Comparison of ENCODE assay signal across 20 cellular contexts in the genomic region with DNA sequence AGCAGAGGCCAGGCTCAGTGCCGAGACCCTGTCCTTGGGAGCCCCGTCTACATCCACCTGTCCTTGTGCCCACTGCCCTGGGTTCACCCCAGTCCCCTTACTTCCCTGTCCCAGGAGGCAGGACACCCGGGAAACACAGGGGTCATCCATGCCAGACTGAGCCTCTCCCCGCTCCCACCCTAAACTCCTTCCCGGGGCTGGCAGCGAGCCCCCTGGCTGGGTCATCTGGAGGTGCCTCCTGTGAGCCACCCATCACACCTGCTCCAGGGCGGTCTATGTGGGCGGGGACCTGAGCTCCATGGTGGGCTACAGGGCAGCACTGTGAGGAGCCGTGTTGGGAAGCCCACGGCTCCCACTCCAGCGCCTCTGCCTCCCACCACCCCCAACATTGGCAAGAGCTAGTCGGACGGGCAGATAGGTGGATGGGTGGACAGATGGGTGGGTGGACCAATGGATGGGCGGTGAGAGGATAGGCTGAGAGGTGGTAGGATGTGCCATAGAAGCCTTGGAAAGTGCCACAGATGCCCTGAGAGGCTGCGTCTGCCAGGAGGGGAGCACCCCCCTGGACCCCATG. TPM values are rescaled to one million over a fixed set of nuclear protein-coding genes. Genes with fewer than 3 reads are reported as not detected.
A peak's percentile ranks its signal among the peaks of the same experiment; 100 is the strongest.
DNase-seq lines count a peak whose midpoint lies in the region; ATAC-seq and TF ChIP-seq lines count a peak whose summit lies in the region.
"Had no signal": no experiment of that assay in that cellular context is flagged by ENCODE, and none has a peak within 500 bp of the region (broad histone marks: within the 10 kb centered on the region; RNA-seq: fewer than 3 reads in every experiment).

No MANE protein-coding gene starts in this region.

- H3K4me1 ChIP-seq in BLaER1 treated with 17β-estradiol and CSF1 and Interleukin-3, amounts not matched to agents 10 nM and 100 nM, result peaks cover 11 to 70% (median 61%) of the 10 kb centered on the region in 10 experiments
- H3K4me1 ChIP-seq in adipocyte (ENCODE audit: control insufficient read depth, insufficient read depth, low read length) (peaks cover 18% of the 10 kb centered on the region), left ventricle myocardium inferior (peaks cover 16% of the 10 kb centered on the region)

- H3K9me3 ChIP-seq in BLaER1 treated with 17β-estradiol and CSF1 and Interleukin-3, amounts not matched to agents 10 nM and 100 nM (replicated peaks in 1 of 11), result no peaks in the 10 kb centered on the region
- H3K9me3 ChIP-seq in adipocyte (ENCODE audit: control insufficient read depth, low read length) (no peaks in the 10 kb centered on the region), left ventricle myocardium inferior (replicated peaks) (no peaks in the 10 kb centered on the region)
- H3K9me3 ChIP-seq: upper lobe of left lung had no signal

- no peak for DNase-seq in adipocyte (ENCODE audit: low read depth)
- no peak for DNase-seq in left ventricle myocardium inferior
- no peak for DNase-seq in sciatic nerve (ENCODE audit: low spot score)
- no peak for DNase-seq in NCI-H1048 (lab: John Stamatoyannopoulos, UW)
- no peak for DNase-seq in SKM-1 treated with dmso at 0.1 percent for 144 hours (lab: John Stamatoyannopoulos, UW; ENCODE audit: unreplicated experiment)
- DNase-seq: activated CD4-positive, alpha-beta T cell treated with anti-CD3 and anti-CD28 coated beads, Interleukin-2, amount 50 U/mL, for 48 hours; activated CD8-positive, alpha-beta memory T cell treated with anti-CD3 and anti-CD28 coated beads, Interleukin-2, amount 50 U/mL, for 48 hours; activated naive CD8-positive, alpha-beta T cell treated with anti-CD3 and anti-CD28 coated beads for 36 hours; effector memory CD8-positive, alpha-beta T cell; GOT3; stimulated activated CD4-positive, alpha-beta T cell treated with anti-CD3 and anti-CD28 coated beads, Interleukin-12 subunit alpha, Interleukin-12 subunit beta, amount 100 ng/mL, for 4 hours; stimulated activated CD4-positive, alpha-beta T cell treated with anti-CD3 and anti-CD28 coated beads, Interleukin-4, amount 100 ng/mL, for 4 hours; stimulated activated naive CD8-positive, alpha-beta T cell treated with anti-CD3 and anti-CD28 coated beads, Interleukin-15, amount 100 ng/mL, for 72 hours had no signal

- H3K27me3 ChIP-seq in BLaER1 treated with 17β-estradiol and CSF1 and Interleukin-3, amounts not matched to agents 10 nM and 100 nM, result peaks cover 0 to 27% (median 0%) of the 10 kb centered on the region in 11 experiments; a peak in 3 of 22 replicates
- H3K27me3 ChIP-seq in adipocyte (replicated peaks; ENCODE audit: control insufficient read depth, insufficient read depth, low read length), result peaks cover 2% of the 10 kb centered on the region
- no peaks in the 10 kb centered on the region for H3K27me3 ChIP-seq in left ventricle myocardium inferior (ENCODE audit: low read depth)
- H3K27me3 ChIP-seq: neural progenitor cell, upper lobe of left lung had no signal

- no peak overlapping the region for H3K4me3 ChIP-seq in BLaER1 treated with 17β-estradiol and CSF1 and Interleukin-3, amounts not matched to agents 10 nM and 100 nM
- H3K4me3 ChIP-seq in adipocyte (ENCODE audit: low read length), result no peak overlapping the region
- no peak overlapping the region for H3K4me3 ChIP-seq in left ventricle myocardium inferior
- H3K4me3 ChIP-seq: neural progenitor cell, SK-N-MC had no signal

- no peaks in the 10 kb centered on the region for H4K20me1 ChIP-seq in BLaER1 treated with 17β-estradiol and CSF1 and Interleukin-3, amounts not matched to agents 10 nM and 100 nM

- peak; percentile 7 for ATAC-seq in sciatic nerve
- ATAC-seq in HG02852 (IDR thresholded peaks at IDR 0.05; ENCODE audit: unreplicated experiment), result no peak
- no peak for ATAC-seq in GM19023 (IDR thresholded peaks at IDR 0.05; ENCODE audit: unreplicated experiment)
- ATAC-seq: effector memory CD8-positive, alpha-beta T cell; stimulated activated naive CD8-positive, alpha-beta T cell treated with anti-CD3 and anti-CD28 coated beads, Interleukin-15, amount 100 ng/mL, for 72 hours had no signal

- no peak for TF ChIP-seq CTCF in left ventricle myocardium inferior (IDR thresholded peaks at IDR 0.05; ENCODE audit: borderline replicate concordance)

- H3K4me2 ChIP-seq in BLaER1 treated with 17β-estradiol and CSF1 and Interleukin-3, amounts not matched to agents 10 nM and 100 nM, result peak overlapping the region in 8 of 11 experiments; percentile 25 to 91 (median 54); a peak in 14 of 22 replicates
- H3K4me2 ChIP-seq: neural progenitor cell had no signal

- intact Hi-C loops in left ventricle myocardium inferior (cut with micrococcal nuclease) (no loop called here), sciatic nerve (cut with DNase I) (no loop called here)

- no peak overlapping the region for H3K9ac ChIP-seq in BLaER1 treated with 17β-estradiol and CSF1 and Interleukin-3, amounts not matched to agents 10 nM and 100 nM
- peak overlapping the region; percentile 41 for H3K9ac ChIP-seq in adipocyte (ENCODE audit: low read length)
- H3K9ac ChIP-seq: neural progenitor cell had no signal

- H3K36me3 ChIP-seq in BLaER1 treated with 17β-estradiol and CSF1 and Interleukin-3, amounts not matched to agents 10 nM and 100 nM, result no peaks in the 10 kb centered on the region
- H3K36me3 ChIP-seq in adipocyte (ENCODE audit: control insufficient read depth, insufficient read depth, low read length, severe bottlenecking) (no peaks in the 10 kb centered on the region), left ventricle myocardium inferior (no peaks in the 10 kb centered on the region)
- H3K36me3 ChIP-seq: neural progenitor cell, upper lobe of left lung had no signal

- no peak overlapping the region for H3K27ac ChIP-seq in BLaER1 treated with 17β-estradiol and CSF1 and Interleukin-3, amounts not matched to agents 10 nM and 100 nM
- H3K27ac ChIP-seq in left ventricle myocardium inferior (replicated peaks), result peak overlapping the region; percentile 67
- H3K27ac ChIP-seq: HL-60, neural progenitor cell, SK-N-MC had no signal

RNA-seq across cellular contexts. Expression of gene RXRA, which starts 42.5 kb away (rescaled TPM):
- total RNA-seq in left ventricle myocardium inferior, result 57.1 TPM
- 78.1 TPM for total RNA-seq in sciatic nerve
